ENCODE assay signal across 8 cellular contexts in genomic region chr1:155017021-155017945, GRCh38. TPM values are rescaled to one million over a fixed set of nuclear protein-coding genes. Genes with fewer than 3 reads are reported as not detected.
DNase-seq lines count a peak whose midpoint lies in the region; ATAC-seq and TF ChIP-seq lines count a peak whose summit lies in the region.

No MANE protein-coding gene starts in this region.

- H3K9me3 ChIP-seq in neuronal stem cell (replicated peaks in 1 of 2; ENCODE audit: control insufficient read depth in 2 of 2, insufficient read depth in 1 of 2, low read depth in 1 of 2, low read length in 2 of 2): no peaks in the 10 kb centered on the region

- no peaks in the 10 kb centered on the region for H3K79me1 ChIP-seq in neuronal stem cell (ENCODE audit: low read depth, low read length)

- no peak overlapping the region; the same call in 1 of the 2 replicates for H3K9ac ChIP-seq in KMS-11
- H3K9ac ChIP-seq in neuronal stem cell (ENCODE audit: low read depth, low read length, poor library complexity): peak overlapping the region; percentile 86

- H3K27ac ChIP-seq in KMS-11 (no peak overlapping the region), neuronal stem cell (replicated peaks; ENCODE audit: low read length) (peak overlapping the region; percentile 88)

- H3K4ac ChIP-seq in neuronal stem cell (ENCODE audit: low read length): no peak overlapping the region

- H2AFZ ChIP-seq in KMS-11 (ENCODE audit: low read depth) (no peak overlapping the region), neuronal stem cell (ENCODE audit: low read length) (peak overlapping the region; percentile 91)

- H3K4me3 ChIP-seq in KMS-11 (IDR thresholded peaks at IDR 0.05; ENCODE audit: insufficient read depth, low read depth, low read length) (no peak overlapping the region), neuronal stem cell (ENCODE audit: low read length in 2 of 2) (peak overlapping the region; percentile 28 to 74)

- peak overlapping the region; percentile 63 for H2BK12ac ChIP-seq in neuronal stem cell (ENCODE audit: low read length)

- WGBS in neuronal stem cell (ENCODE audit: extremely low coverage in 2 of 2, insufficient read length in 2 of 2, insufficient replicate concordance in 1 of 2), 2 donors: no CpG with 5 or more reads among the region's 49 CpGs

- peak overlapping the region; percentile 79 for H2BK5ac ChIP-seq in neuronal stem cell (ENCODE audit: low read length)

- no peak overlapping the region for H4K91ac ChIP-seq in neuronal stem cell (ENCODE audit: low read depth, low read length, poor library complexity)

- H3K4me2 ChIP-seq in KMS-11 (peak overlapping the region; percentile 16; the same call in 1 of the 2 replicates), neuronal stem cell (ENCODE audit: insufficient read depth, low read length, poor library complexity, severe bottlenecking) (peak overlapping the region; percentile 68)

- no peak overlapping the region for H2BK15ac ChIP-seq in neuronal stem cell (ENCODE audit: low read length)

- H2BK120ac ChIP-seq in neuronal stem cell (ENCODE audit: low read depth, low read length): no peak overlapping the region

- TF ChIP-seq CTCF in KMS-11 (conservative IDR thresholded peaks at IDR 0.05; ENCODE audit: low read depth, low read length): peak; percentile 95

- H3K79me2 ChIP-seq in KMS-11 (ENCODE audit: insufficient read depth, low read depth): no peaks in the 10 kb centered on the region

- H3K27me3 ChIP-seq in KMS-11 (ENCODE audit: insufficient read depth, low read depth) (no peaks in the 10 kb centered on the region), neuronal stem cell (ENCODE audit: control insufficient read depth in 3 of 3, insufficient read depth in 3 of 3, low read depth in 1 of 3, low read length in 3 of 3) (no peaks in the 10 kb centered on the region)

- no peak overlapping the region for H3K14ac ChIP-seq in neuronal stem cell (ENCODE audit: low read length)

- peak overlapping the region; percentile 85 for H3K18ac ChIP-seq in neuronal stem cell (ENCODE audit: low read length)

- H4K8ac ChIP-seq in neuronal stem cell (ENCODE audit: low read depth, low read length): no peak overlapping the region

- H4K20me1 ChIP-seq in KMS-11 (ENCODE audit: insufficient read depth): no peaks in the 10 kb centered on the region

- peaks cover 7% of the 10 kb centered on the region; the same call in 1 of the 2 replicates for H3K36me3 ChIP-seq in KMS-11 (ENCODE audit: insufficient read depth)
- peaks cover 14% of the 10 kb centered on the region in 2 donors for H3K36me3 ChIP-seq in neuronal stem cell (replicated peaks in 1 of 2; ENCODE audit: control insufficient read depth in 2 of 2, insufficient read depth in 2 of 2, low read length in 2 of 2)

- H2AK5ac ChIP-seq in neuronal stem cell (ENCODE audit: low read depth, low read length): peak overlapping the region; percentile 99

- DNase-seq in DMS 273 treated with DMSO at 0.1 percent for 48 hours (lab: John Stamatoyannopoulos, UW) (peak; percentile 88), SHP77 treated with DMSO at 0.1 percent for 48 hours (lab: John Stamatoyannopoulos, UW) (peak; percentile 87), foreskin melanocyte (peak; percentile 78), neuronal stem cell (ENCODE audit: low spot score) (peak; percentile 87), stromal cell of bone marrow (ENCODE audit: low read depth) (peak; percentile 68)
- DNase-seq in activated gamma-delta T cell treated with anti-CD3 and anti-CD28 coated beads, Interleukin-2, amount 50 U/mL, for 16 hours (ENCODE audit: low read depth): peak; percentile 82

- H3K4me1 ChIP-seq in KMS-11 (ENCODE audit: low read depth, poor library complexity, severe bottlenecking): peaks cover 32% of the 10 kb centered on the region
- H3K4me1 ChIP-seq in neuronal stem cell (ENCODE audit: control insufficient read depth in 2 of 2, insufficient read depth in 1 of 2, low read depth in 1 of 2, low read length in 2 of 2): peaks cover 24 to 30% of the 10 kb centered on the region in 2 donors

- H3K23ac ChIP-seq in neuronal stem cell (ENCODE audit: low read depth, low read length, poor library complexity): peak overlapping the region; percentile 77

- peak; percentile 52 for ATAC-seq in GM21576 (IDR thresholded peaks at IDR 0.05; ENCODE audit: unreplicated experiment)

RNA-seq across cellular contexts. Expression of gene ZBTB7B, which starts 14.7 kb away (rescaled TPM):
- 5.5 TPM for polyA plus RNA-seq in neuronal stem cell (2013, experiment 1 of 2)
- polyA plus RNA-seq in neuronal stem cell (2013, experiment 2 of 2): 5.6 TPM

RNA-seq across cellular contexts. Expression of gene DCST2, which starts 16.3 kb away (rescaled TPM):
- polyA plus RNA-seq in neuronal stem cell (2013, experiment 1 of 2): 2.7 TPM
- 2.2 TPM for polyA plus RNA-seq in neuronal stem cell (2013, experiment 2 of 2)

RNA-seq across cellular contexts. Expression of gene DCST1, which starts 16.3 kb away (rescaled TPM):
- polyA plus RNA-seq in neuronal stem cell (2013, experiment 1 of 2): 0.03 TPM
- 0.06 TPM for polyA plus RNA-seq in neuronal stem cell (2013, experiment 2 of 2)

RNA-seq across cellular contexts. Expression of gene LENEP, which starts 23.9 kb away (rescaled TPM):
- polyA plus RNA-seq in neuronal stem cell (2013, experiment 1 of 2): not detected
- 0.10 TPM for polyA plus RNA-seq in neuronal stem cell (2013, experiment 2 of 2)

RNA-seq across cellular contexts. Expression of gene ADAM15, which starts 33.8 kb away (rescaled TPM):
- polyA plus RNA-seq in neuronal stem cell (2013, experiment 1 of 2): 32.1 TPM
- 31.7 TPM for polyA plus RNA-seq in neuronal stem cell (2013, experiment 2 of 2)
